ENCODE assay signal across 8 cellular contexts in genomic region chr11:129815596-129816461, GRCh38. TPM values are rescaled to one million over a fixed set of nuclear protein-coding genes. Genes with fewer than 3 reads are reported as not detected.
DNase-seq lines count a peak whose midpoint lies in the region; ATAC-seq and TF ChIP-seq lines count a peak whose summit lies in the region.

TMEM45B (plus strand) TSS chr11:129815848; CDS start chr11:129852483, 36,635 bp downstream.

- H3K36me3 Mint-ChIP-seq in endothelial cell (ENCODE audit: low read depth, unreplicated experiment), result peaks cover 7% of the 10 kb centered on the region

- no peaks in the 10 kb centered on the region for H3K79me2 ChIP-seq in HCT116 (ENCODE audit: insufficient read depth, low read length)

- H3K27ac Mint-ChIP-seq in endothelial cell (ENCODE audit: unreplicated experiment), result no peak within 1 kb of the TSS

- H3K4me2 ChIP-seq in HCT116 (ENCODE audit: low read length), result peak within 1 kb of the TSS; percentile 33
- H3K4me2 ChIP-seq in neuronal stem cell (ENCODE audit: insufficient read depth, low read length, poor library complexity, severe bottlenecking), result peak within 1 kb of the TSS; percentile 81

- DNase-seq in HCT116 (ENCODE audit: low read depth, low spot score), result no peak
- DNase-seq in endothelial cell (ENCODE audit: low spot score), result peak; percentile 18
- no peak for DNase-seq in neuronal stem cell (ENCODE audit: low spot score)
- no peak for DNase-seq in GDM1 (lab: John Stamatoyannopoulos, UW)
- DNase-seq in HCEC 1CT, result no peak

- no peaks in the 10 kb centered on the region for H3K9me3 Mint-ChIP-seq in endothelial cell (ENCODE audit: unreplicated experiment)

- no peak within 1 kb of the TSS for H3K27ac ChIP-seq in HCT116 (ENCODE audit: low read depth, low read length)
- peak within 1 kb of the TSS; percentile 97 for H3K27ac ChIP-seq in VCaP
- H3K27ac ChIP-seq in neuronal stem cell (replicated peaks; ENCODE audit: low read length), result no peak within 1 kb of the TSS

- H3K9me3 ChIP-seq in HCT116 (ENCODE audit: control insufficient read depth in 1 of 2, insufficient read depth in 1 of 2, low read depth in 1 of 2, low read length in 2 of 2) (no peaks in the 10 kb centered on the region), neuronal stem cell (replicated peaks in 1 of 2; ENCODE audit: control insufficient read depth in 2 of 2, insufficient read depth in 1 of 2, low read depth in 1 of 2, low read length in 2 of 2) (peaks cover 0 to 6% of the 10 kb centered on the region in 2 donors)

- WGBS in neuronal stem cell (ENCODE audit: extremely low coverage in 2 of 2, insufficient read length in 2 of 2, insufficient replicate concordance in 1 of 2), 2 donors, result no CpG with 5 or more reads among the region's 68 CpGs

- H2BK5ac ChIP-seq in neuronal stem cell (ENCODE audit: low read length), result no peak within 1 kb of the TSS

- H4K20me1 ChIP-seq in HCT116 (ENCODE audit: insufficient read depth), result no peaks in the 10 kb centered on the region

- peak; percentile 73 for ATAC-seq in HCT116
- ATAC-seq in HG03520 (IDR thresholded peaks at IDR 0.05; ENCODE audit: unreplicated experiment), result no peak
- ATAC-seq in GM18870 (IDR thresholded peaks at IDR 0.05; ENCODE audit: unreplicated experiment), result no peak

- H3K27me3 Mint-ChIP-seq in endothelial cell (ENCODE audit: unreplicated experiment), result peaks cover 1% of the 10 kb centered on the region

- RAD21 ChIA-PET in HCT116 (lab: Charles Lee; ENCODE audit: low non-redundant PET in 1 of 2, low total read pairs in 2 of 2, uncharacterized antibody in 2 of 2, unreplicated experiment in 2 of 2), result no interaction called here

- H3K27me3 ChIP-seq in HCT116 (ENCODE audit: insufficient read depth, low read length) (no peaks in the 10 kb centered on the region), neuronal stem cell (ENCODE audit: control insufficient read depth in 3 of 3, insufficient read depth in 3 of 3, low read depth in 1 of 3, low read length in 3 of 3) (peaks cover 3 to 46% (median 31%) of the 10 kb centered on the region in 3 experiments)

- H4K91ac ChIP-seq in neuronal stem cell (ENCODE audit: low read depth, low read length, poor library complexity), result no peak within 1 kb of the TSS

- H3K4ac ChIP-seq in neuronal stem cell (ENCODE audit: low read length), result no peak within 1 kb of the TSS

- H3K14ac ChIP-seq in neuronal stem cell (ENCODE audit: low read length), result peak within 1 kb of the TSS; percentile 82

- H3K18ac ChIP-seq in neuronal stem cell (ENCODE audit: low read length), result peak within 1 kb of the TSS; percentile 64

- H3K4me1 ChIP-seq in HCT116 (ENCODE audit: control insufficient read depth in 1 of 2, insufficient read depth in 2 of 2, low read length in 2 of 2) (no peaks in the 10 kb centered on the region), neuronal stem cell (ENCODE audit: control insufficient read depth in 2 of 2, insufficient read depth in 1 of 2, low read depth in 1 of 2, low read length in 2 of 2) (no peaks in the 10 kb centered on the region)

- H3K36me3 ChIP-seq in HCT116 (ENCODE audit: control insufficient read depth in 1 of 2, insufficient read depth in 2 of 2, low read length in 2 of 2) (no peaks in the 10 kb centered on the region), neuronal stem cell (replicated peaks in 1 of 2; ENCODE audit: control insufficient read depth in 2 of 2, insufficient read depth in 2 of 2, low read length in 2 of 2) (no peaks in the 10 kb centered on the region)

- H3K9ac ChIP-seq in HCT116 (ENCODE audit: low read length) (no peak within 1 kb of the TSS), neuronal stem cell (ENCODE audit: low read depth, low read length, poor library complexity) (peak within 1 kb of the TSS; percentile 63)

- H2AFZ ChIP-seq in HCT116 (ENCODE audit: low read depth, low read length, poor library complexity, severe bottlenecking), result no peak within 1 kb of the TSS
- peak within 1 kb of the TSS; percentile 49 for H2AFZ ChIP-seq in neuronal stem cell (ENCODE audit: low read length)

- peak within 1 kb of the TSS; percentile 85 for H3K23ac ChIP-seq in neuronal stem cell (ENCODE audit: low read depth, low read length, poor library complexity)

- H3K4me1 Mint-ChIP-seq in endothelial cell (ENCODE audit: unreplicated experiment), result no peaks in the 10 kb centered on the region

- no peaks in the 10 kb centered on the region for H3K9me2 ChIP-seq in HCT116 (ENCODE audit: insufficient read depth)

- no peak within 1 kb of the TSS for H2BK120ac ChIP-seq in neuronal stem cell (ENCODE audit: low read depth, low read length)

- POLR2A ChIA-PET in HCT116 (lab: Charles Lee), result no interaction called here

- H2AK5ac ChIP-seq in neuronal stem cell (ENCODE audit: low read depth, low read length), result no peak within 1 kb of the TSS

- no TSS peak for BruUV-seq in HCT116 (replicated peaks; lab: Mats Ljungman, UMichigan)

- no peak within 1 kb of the TSS for H3K4me3 ChIP-seq in HCT116 (replicated peaks in 1 of 2; ENCODE audit: low read depth in 1 of 2, low read length in 2 of 2)
- peak within 1 kb of the TSS in 1 of 2 donors; percentile 65 for H3K4me3 ChIP-seq in neuronal stem cell (ENCODE audit: low read length in 2 of 2)

- peak within 1 kb of the TSS; percentile 30 for H2BK12ac ChIP-seq in neuronal stem cell (ENCODE audit: low read length)

- no peaks in the 10 kb centered on the region for H3K79me1 ChIP-seq in neuronal stem cell (ENCODE audit: low read depth, low read length)

- no peak for TF ChIP-seq POLR2A in HCT116 (IDR thresholded peaks at IDR 0.05; ENCODE audit: borderline replicate concordance, extremely low read depth, insufficient read depth, insufficient read length)

- H4K8ac ChIP-seq in neuronal stem cell (ENCODE audit: low read depth, low read length), result no peak within 1 kb of the TSS

- TF ChIP-seq RAD21 in HCT116 (IDR thresholded peaks at IDR 0.05; ENCODE audit: low read depth), result no peak

- H2BK15ac ChIP-seq in neuronal stem cell (ENCODE audit: low read length), result no peak within 1 kb of the TSS

- intact Hi-C loops in HCT116 (cut with micrococcal nuclease), result no loop called here

- CTCF ChIA-PET in HCT116 (lab: Charles Lee), result no interaction called here

- no peak for TF ChIP-seq CTCF in HCT116 (IDR thresholded peaks at IDR 0.05 in 2 of 3, conservative IDR thresholded peaks at IDR 0.05 in 1 of 3; ENCODE audit: borderline replicate concordance in 1 of 3, insufficient read depth in 1 of 3, low read depth in 2 of 3, low read length in 2 of 3)
- TF ChIP-seq CTCF in VCaP (conservative IDR thresholded peaks at IDR 0.05), result no peak
- no peak for TF ChIP-seq CTCF in endothelial cell (IDR thresholded peaks at IDR 0.05; ENCODE audit: unreplicated experiment)

- peak within 1 kb of the TSS; percentile 69 for H3K4me3 Mint-ChIP-seq in endothelial cell (ENCODE audit: unreplicated experiment)

TF ChIP-seq in HCT116, 20 proteins besides CTCF, POLR2A, EP300 and RAD21:
- no peak for TF ChIP-seq TCF7L2 (IDR thresholded peaks at IDR 0.05; ENCODE audit: borderline replicate concordance, extremely low read depth, insufficient read depth, insufficient read length)
- no peak for TF ChIP-seq YY1 (IDR thresholded peaks at IDR 0.05; ENCODE audit: extremely low read depth, insufficient replicate concordance, low read depth, low read length)
- no peak for TF ChIP-seq SIN3A (IDR thresholded peaks at IDR 0.05; ENCODE audit: low read depth)
- TF ChIP-seq ATF3 (IDR thresholded peaks at IDR 0.05), result no peak
- TF ChIP-seq CEBPB (IDR thresholded peaks at IDR 0.05; ENCODE audit: low read depth), result no peak

RNA-seq across cellular contexts. Expression of gene TMEM45B, which starts in this region (rescaled TPM):
- total RNA-seq in HCT116 (2021; ENCODE audit: unreplicated experiment) (not detected), endothelial cell (ENCODE audit: unreplicated experiment) (not detected)
- polyA plus RNA-seq in HCT116 (2012), result 0.12 and 0.35 TPM in 2 replicates
- polyA plus RNA-seq in neuronal stem cell (2013, experiment 1 of 2), result not detected
- 0.04 TPM for polyA plus RNA-seq in neuronal stem cell (2013, experiment 2 of 2)

Comparison
In these comparisons a context has a peak if more than half of its experiments do, and no peak if none do; other contexts are left out.
1. Peak in ATAC-seq and H3K4me2 ChIP-seq in HCT116; RNA of the gene not detected or under 1 TPM.
2. Peak in DNase-seq in endothelial cell; RNA of the gene not detected or under 1 TPM.